ENCODE assay signal across 13 cellular contexts in genomic region chr21:37430184-37430821, GRCh38.
DNase-seq lines count a peak whose midpoint lies in the region; ATAC-seq and TF ChIP-seq lines count a peak whose summit lies in the region.
"Had no signal": no experiment of that assay in that cellular context is flagged by ENCODE, and none has a peak within 500 bp of the region (broad histone marks: within the 10 kb centered on the region; RNA-seq: fewer than 3 reads in every experiment).

No MANE protein-coding gene starts in this region.

- no peak overlapping the region for H2AFZ ChIP-seq in H9 (ENCODE audit: low read length)
- H2AFZ ChIP-seq in PC-3 (ENCODE audit: low read length), result no peak overlapping the region

- H4K20me1 ChIP-seq in H9 (ENCODE audit: control insufficient read depth, insufficient read depth, insufficient read length) (no peaks in the 10 kb centered on the region), PC-3 (ENCODE audit: low read length) (peaks cover 19% of the 10 kb centered on the region)

- H3K56ac ChIP-seq in H9 (ENCODE audit: insufficient read length, low read depth, low read length), result no peak overlapping the region

- no peak overlapping the region for H2AK5ac ChIP-seq in H9 (ENCODE audit: insufficient read length, low read length)

- no CpG with 5 or more reads among the region's 6 CpGs for WGBS in H9 (ENCODE audit: extremely low coverage, insufficient read length, low lambda C conversion rate)
- WGBS in esophagus squamous epithelium, 2 donors, result 48 to 52% methylated on average over 6 of the region's 6 CpGs

- H3K9me2 ChIP-seq in PC-3 (replicated peaks; ENCODE audit: low read length), result no peaks in the 10 kb centered on the region

- DNase-seq in H9, result no peak
- DNase-seq in PC-3, result peak; percentile 24
- no peak for DNase-seq in esophagus squamous epithelium (lab: John Stamatoyannopoulos, UW)
- DNase-seq in NAMALWA (ENCODE audit: low spot score), result no peak
- DNase-seq in SW480 (ENCODE audit: low spot score), result no peak
- DNase-seq in CD14-positive monocyte (ENCODE audit: low spot score), result no peak
- DNase-seq: amniotic stem cell; Caco-2; effector CD4-positive, alpha-beta T cell; head of caudate nucleus; NCI-H1930 had no signal

- H3K36me3 ChIP-seq in PC-3 (ENCODE audit: low read depth, low read length) (peaks cover 23% of the 10 kb centered on the region), esophagus squamous epithelium (peaks cover 0 to 16% (median 0%) of the 10 kb centered on the region in 3 donors)

- no peak overlapping the region for H2BK12ac ChIP-seq in H9 (ENCODE audit: insufficient read length, low read depth, low read length)

- no peak overlapping the region for H4K8ac ChIP-seq in H9 (replicated peaks; ENCODE audit: insufficient read length, low read depth, low read length)

- no peak overlapping the region for H2BK5ac ChIP-seq in H9 (ENCODE audit: insufficient read length, low read length)

- TF ChIP-seq CTCF in H9 (conservative IDR thresholded peaks at IDR 0.05) (no peak), PC-3 (conservative IDR thresholded peaks at IDR 0.05; ENCODE audit: low read depth, low read length) (no peak), esophagus squamous epithelium (IDR thresholded peaks at IDR 0.05) (no peak), nephron (IDR thresholded peaks at IDR 0.05; ENCODE audit: unreplicated experiment in 3 of 3) (no peak), CD14-positive monocyte (IDR thresholded peaks at IDR 0.05) (no peak)

- H3K14ac ChIP-seq in H9 (ENCODE audit: insufficient read depth, low read length), result no peak overlapping the region; the same call in 1 of the 2 replicates

- H3K79me2 ChIP-seq in H9 (ENCODE audit: insufficient read depth, low read length) (peaks cover 16% of the 10 kb centered on the region; the same call in 1 of the 2 replicates), PC-3 (ENCODE audit: low read length) (peaks cover 94% of the 10 kb centered on the region)

- no peaks in the 10 kb centered on the region for H3K9me3 ChIP-seq in H9 (ENCODE audit: control insufficient read depth, low read depth, low read length)
- no peaks in the 10 kb centered on the region for H3K9me3 ChIP-seq in PC-3 (ENCODE audit: low read length)
- H3K9me3 ChIP-seq in esophagus squamous epithelium, result no peaks in the 10 kb centered on the region
- H3K9me3 ChIP-seq: Caco-2 had no signal

- BruUV-seq in PC-3 (replicated peaks; lab: Mats Ljungman, UMichigan), result no TSS peak

- H3K79me1 ChIP-seq in H9 (ENCODE audit: insufficient read depth, low read depth, low read length, poor library complexity, severe bottlenecking), result peaks cover 3% of the 10 kb centered on the region

- H3T11ph ChIP-seq in H9 (ENCODE audit: low read length), result no peak overlapping the region

- no peak overlapping the region for H2BK20ac ChIP-seq in H9 (ENCODE audit: low read depth, low read length, poor library complexity, severe bottlenecking)

- H3K4ac ChIP-seq in H9 (ENCODE audit: low read depth, low read length), result no peak overlapping the region

- POLR2A ChIA-PET in PC-3 (lab: Charles Lee; ENCODE audit: unreplicated experiment), result no interaction called here

- H3K27me3 Mint-ChIP-seq in H9 (ENCODE audit: low read depth), result no peaks in the 10 kb centered on the region
- H3K27me3 Mint-ChIP-seq in nephron (ENCODE audit: low read depth), result no peaks in the 10 kb centered on the region
- H3K27me3 Mint-ChIP-seq in CD14-positive monocyte (ENCODE audit: low read depth in 3 of 3), result no peaks in the 10 kb centered on the region

- H3K36me3 Mint-ChIP-seq in H9 (ENCODE audit: insufficient read depth in 1 of 3, low read depth in 3 of 3) (peaks cover 10 to 24% (median 20%) of the 10 kb centered on the region in 3 experiments), nephron (ENCODE audit: low read depth) (peaks cover 63% of the 10 kb centered on the region), CD14-positive monocyte (peaks cover 34 to 50% of the 10 kb centered on the region in 2 donors)

- H3F3A ChIP-seq in PC-3 (ENCODE audit: low read length, unreplicated experiment), result no peaks in the 10 kb centered on the region

- peaks cover 37 to 47% of the 10 kb centered on the region in 2 experiments for H3K4me1 Mint-ChIP-seq in H9
- peaks cover 40% of the 10 kb centered on the region for H3K4me1 Mint-ChIP-seq in nephron
- H3K4me1 Mint-ChIP-seq in CD14-positive monocyte, result peaks cover 19% of the 10 kb centered on the region

- no peak overlapping the region for H4K91ac ChIP-seq in H9 (ENCODE audit: insufficient read length, low read depth, low read length)

- no peak for TF ChIP-seq POLR2A in esophagus squamous epithelium (IDR thresholded peaks at IDR 0.05)

- H4K5ac ChIP-seq in H9 (ENCODE audit: insufficient read length, low read depth, low read length), result no peak overlapping the region

- no peak overlapping the region for H3K9ac ChIP-seq in H9 (ENCODE audit: extremely low read depth, insufficient read length, low read length)
- H3K9ac ChIP-seq in PC-3 (ENCODE audit: low read length), result no peak overlapping the region

- H3K23me2 ChIP-seq in H9 (ENCODE audit: insufficient read length, low read depth, low read length, poor library complexity, severe bottlenecking), result no peaks in the 10 kb centered on the region

- peaks cover 5 to 9% of the 10 kb centered on the region in 2 experiments; a peak in 4 of 5 replicates for H3K9me3 Mint-ChIP-seq in H9
- peaks cover 8% of the 10 kb centered on the region for H3K9me3 Mint-ChIP-seq in nephron
- H3K9me3 Mint-ChIP-seq in CD14-positive monocyte, result peaks cover 0 to 3% (median 0%) of the 10 kb centered on the region in 7 donors

- no peak overlapping the region for H3K18ac ChIP-seq in H9 (ENCODE audit: insufficient read length, low read depth, low read length)

- H3K27me3 ChIP-seq in H9 (ENCODE audit: insufficient read depth, low read length) (no peaks in the 10 kb centered on the region), PC-3 (ENCODE audit: low read length) (no peaks in the 10 kb centered on the region), esophagus squamous epithelium (no peaks in the 10 kb centered on the region)

- H3K4me1 ChIP-seq in H9 (ENCODE audit: insufficient read depth, low read length) (peaks cover 7% of the 10 kb centered on the region; the same call in 1 of the 2 replicates), PC-3 (ENCODE audit: insufficient read depth, low read length) (no peaks in the 10 kb centered on the region), esophagus squamous epithelium (peaks cover 14 to 40% (median 20%) of the 10 kb centered on the region in 3 donors)

- intact Hi-C loops in PC-3 (cut with micrococcal nuclease), result no loop called here
- intact Hi-C loops in esophagus squamous epithelium (cut with DNase I), result no loop called here
- intact Hi-C loops in CD14-positive monocyte (cut with micrococcal nuclease), result loop anchor here (5.0 to 10.0 kb wide), 2 partner anchors 56 to 63 kb away; partner anchors contain the start of gene DYRK1A (in 1 of the 2)

- no peak overlapping the region for H3K23ac ChIP-seq in H9 (ENCODE audit: insufficient read length, low read depth, low read length)

- no peak overlapping the region for H2BK120ac ChIP-seq in H9 (ENCODE audit: low read depth, low read length, poor library complexity, severe bottlenecking)

- ATAC-seq in PC-3, result peak; percentile 67

- CTCF ChIA-PET in PC-3 (lab: Charles Lee), result no interaction called here

- H3K27ac ChIP-seq in H9 (ENCODE audit: insufficient read length, low read depth, low read length) (peak overlapping the region; percentile 35), PC-3 (ENCODE audit: low read length) (no peak overlapping the region), esophagus squamous epithelium (peak overlapping the region in 3 of 4 donors; percentile 43 to 71 (median 58))

- H3K4me2 ChIP-seq in H9 (ENCODE audit: insufficient read depth, insufficient read length, low read length) (no peak overlapping the region), PC-3 (ENCODE audit: low read length) (no peak overlapping the region)

- H3K4me3 ChIP-seq in PC-3 (ENCODE audit: low read length) (no peak overlapping the region), esophagus squamous epithelium (no peak overlapping the region)
- H3K4me3 ChIP-seq: lung had no signal

- H2BK15ac ChIP-seq in H9 (ENCODE audit: low read depth, low read length), result no peak overlapping the region

- H3K27ac Mint-ChIP-seq in H9 (peak overlapping the region; percentile 65 to 90 (median 70); a peak in 5 of 7 replicates), nephron (peak overlapping the region; percentile 12 to 74 (median 38)), CD14-positive monocyte (peak overlapping the region in 3 of 7 donors; percentile 24 to 70 (median 29))

- H3K4me3 Mint-ChIP-seq in H9 (no peak overlapping the region), nephron (no peak overlapping the region), CD14-positive monocyte (no peak overlapping the region)

Comparison
In these comparisons a context has a peak if more than half of its experiments do, and no peak if none do; other contexts are left out.
1. intact Hi-C loops: an anchor here in CD14-positive monocyte (5.0 to 10.0 kb wide); none called in PC-3 and esophagus squamous epithelium.